Comparison of ENCODE assay signal across 8 cellular contexts in genomic region chr6:41367700-41368099, GRCh38. TPM values are rescaled to one million over a fixed set of nuclear protein-coding genes. Genes with fewer than 3 reads are reported as not detected.
DNase-seq lines count a peak whose midpoint lies in the region; ATAC-seq and TF ChIP-seq lines count a peak whose summit lies in the region.

No MANE protein-coding gene starts in this region.

- no peaks in the 10 kb centered on the region for H3K9me3 ChIP-seq in cardiac muscle cell (ENCODE audit: low read depth)
- no peaks in the 10 kb centered on the region for H3K9me3 ChIP-seq in CD8-positive, alpha-beta memory T cell (ENCODE audit: low read length)

- peaks cover 53 to 57% of the 10 kb centered on the region in 2 donors for H3K27me3 Mint-ChIP-seq in CD8-positive, alpha-beta memory T cell

- no peak overlapping the region for H3K27ac ChIP-seq in cardiac muscle cell
- no peak overlapping the region for H3K27ac ChIP-seq in CD8-positive, alpha-beta memory T cell (ENCODE audit: low read depth, low read length)

- no peak overlapping the region for H3K4me3 Mint-ChIP-seq in CD8-positive, alpha-beta memory T cell

- POLR2A ChIA-PET in CD8-positive, alpha-beta memory T cell (lab: Charles Lee): interaction anchor here (1.2 kb wide), 1 partner anchor 34 kb away, joined by 4 read pairs; no protein-coding TSS in a partner anchor

- TF ChIP-seq CTCF in WI38 (IDR thresholded peaks at IDR 0.05; ENCODE audit: low read depth, low read length): peak; percentile 48
- TF ChIP-seq CTCF in cardiac muscle cell (IDR thresholded peaks at IDR 0.05; ENCODE audit: low read depth, low read length): peak; percentile 76
- peak; percentile 81 for TF ChIP-seq CTCF in retinal pigment epithelial cell (conservative IDR thresholded peaks at IDR 0.05; ENCODE audit: low read depth, low read length)

- H3K36me3 ChIP-seq in cardiac muscle cell: no peaks in the 10 kb centered on the region
- H3K36me3 ChIP-seq in CD8-positive, alpha-beta memory T cell (ENCODE audit: insufficient read depth, low read length): no peaks in the 10 kb centered on the region

- peaks cover 6% of the 10 kb centered on the region for H3K4me1 ChIP-seq in cardiac muscle cell (ENCODE audit: low read depth)
- no peaks in the 10 kb centered on the region for H3K4me1 ChIP-seq in CD8-positive, alpha-beta memory T cell (ENCODE audit: insufficient read depth, low read length)

- no peaks in the 10 kb centered on the region for H3K9me3 Mint-ChIP-seq in CD8-positive, alpha-beta memory T cell

- no peak overlapping the region for H3K27ac Mint-ChIP-seq in CD8-positive, alpha-beta memory T cell

- peaks cover 71% of the 10 kb centered on the region for H3K27me3 ChIP-seq in cardiac muscle cell
- peaks cover 17% of the 10 kb centered on the region for H3K27me3 ChIP-seq in CD8-positive, alpha-beta memory T cell (ENCODE audit: insufficient read depth, low read length, poor library complexity, severe bottlenecking)

- peaks cover 0 to 1% (median 0%) of the 10 kb centered on the region in 3 donors for H3K36me3 Mint-ChIP-seq in CD8-positive, alpha-beta memory T cell

- DNase-seq in stimulated activated CD4-positive, alpha-beta T cell treated with anti-CD3 and anti-CD28 coated beads, Interleukin-15, amount 100 ng/mL, for 24 hours: peak; percentile 35
- DNase-seq in stimulated activated CD4-positive, alpha-beta T cell treated with anti-CD3 and anti-CD28 coated beads, Interleukin-2, amount 100 ng/mL, for 48 hours: no peak
- peak; percentile 48 for DNase-seq in NCI-H2107 treated with DMSO at 0.1 percent for 48 hours (lab: John Stamatoyannopoulos, UW; ENCODE audit: unreplicated experiment)
- peak; percentile 67 to 85 for DNase-seq in cardiac muscle cell (ENCODE audit: low read depth in 1 of 2, low spot score in 1 of 2)
- peak; percentile 21 for DNase-seq in retinal pigment epithelial cell (ENCODE audit: low read depth)
- no peak for DNase-seq in CD8-positive, alpha-beta memory T cell

- H3K4me3 ChIP-seq in WI38 (ENCODE audit: low read depth, low read length): no peak overlapping the region
- no peak overlapping the region for H3K4me3 ChIP-seq in cardiac muscle cell
- H3K4me3 ChIP-seq in retinal pigment epithelial cell (ENCODE audit: low read length): no peak overlapping the region
- no peak overlapping the region for H3K4me3 ChIP-seq in CD8-positive, alpha-beta memory T cell (ENCODE audit: low read length)

- peaks cover 18 to 27% (median 21%) of the 10 kb centered on the region in 3 donors for H3K4me1 Mint-ChIP-seq in CD8-positive, alpha-beta memory T cell

- CTCF ChIA-PET in CD8-positive, alpha-beta memory T cell (lab: Charles Lee): interaction anchor here (1.1 to 2.2 kb wide), 6 partner anchors 7 to 235 kb away, joined by 3 to 7 read pairs (median 5); no protein-coding TSS in a partner anchor

- no peak for ATAC-seq in HG03108 (IDR thresholded peaks at IDR 0.05; ENCODE audit: unreplicated experiment)

RNA-seq across cellular contexts. Expression of gene NCR2, which starts 32.3 kb away (rescaled TPM):
- total RNA-seq in cardiac muscle cell: not detected in 2 replicates
- polyA plus RNA-seq in cardiac muscle cell: not detected in 2 replicates
- total RNA-seq in CD8-positive, alpha-beta memory T cell: not detected
- polyA plus RNA-seq in CD8-positive, alpha-beta memory T cell: not detected

Comparison
In these comparisons a context has a peak if more than half of its experiments do, and no peak if none do; other contexts are left out.
1. DNase-seq: peak in stimulated activated CD4-positive, alpha-beta T cell treated with anti-CD3 and anti-CD28 coated beads, Interleukin-15, amount 100 ng/mL, for 24 hours (single experiment), NCI-H2107 treated with DMSO at 0.1 percent for 48 hours (single experiment), cardiac muscle cell (2 of 2) and retinal pigment epithelial cell (single experiment); none in stimulated activated CD4-positive, alpha-beta T cell treated with anti-CD3 and anti-CD28 coated beads, Interleukin-2, amount 100 ng/mL, for 48 hours (0 of 2) and CD8-positive, alpha-beta memory T cell (0 of 5).
2. Peak in every context shown above with its lines, with median percentiles within 50 percentile points of each other: CTCF ChIP-seq.